ENCODE assay signal across 32 cellular contexts in genomic region chr13:105603283-105603682, GRCh38.
DNase-seq lines count a peak whose midpoint lies in the region; ATAC-seq lines count a peak whose summit lies in the region.
"Had no signal": no experiment of that assay in that cellular context is flagged by ENCODE, and none has a peak within 500 bp of the region (broad histone marks: within the 10 kb centered on the region; RNA-seq: fewer than 3 reads in every experiment).

No MANE protein-coding gene starts in this region.

- no peaks in the 10 kb centered on the region for H3K4me1 Mint-ChIP-seq in activated naive CD8-positive, alpha-beta T cell treated with anti-CD3 and anti-CD28 coated beads for 36 hours
- H3K4me1 Mint-ChIP-seq: activated CD4-positive, alpha-beta T cell treated with anti-CD3 and anti-CD28 coated beads for 36 hours; B cell; stimulated activated effector memory CD8-positive, alpha-beta T cell treated with anti-CD3 and anti-CD28 coated beads, Interleukin-12 subunit alpha, Interleukin-12 subunit beta, amount 100 ng/mL, for 72 hours had no signal

- ATAC-seq in left colon (peak; percentile 97), HG02642 (IDR thresholded peaks at IDR 0.05; ENCODE audit: poor library complexity, unreplicated experiment) (no peak), GM19397 (IDR thresholded peaks at IDR 0.05; ENCODE audit: unreplicated experiment) (no peak)
- ATAC-seq: activated CD4-positive, alpha-beta T cell treated with anti-CD3 and anti-CD28 coated beads for 36 hours; activated CD8-positive, alpha-beta T cell treated with anti-CD3 and anti-CD28 coated beads for 36 hours; CD8-positive, alpha-beta T cell; heart right ventricle; lower lobe of right lung; natural killer cell treated with Interleukin-12 subunit alpha and Interleukin-12 subunit beta and Interleukin-15 and Interleukin-18, amount 100 ng/mL, for 72 hours; stimulated activated effector memory CD8-positive, alpha-beta T cell treated with anti-CD3 and anti-CD28 coated beads, Interleukin-12 subunit alpha, Interleukin-12 subunit beta, amount 100 ng/mL, for 72 hours had no signal

- DNase-seq in DMS 273 treated with DMSO at 0.1 percent for 48 hours (lab: John Stamatoyannopoulos, UW) (peak; percentile 55), NCI-H1092 treated with DMSO at 0.1 percent for 48 hours (lab: John Stamatoyannopoulos, UW) (peak; percentile 22), NCI-H446 treated with DMSO at 0.1 percent for 48 hours (lab: John Stamatoyannopoulos, UW) (peak; percentile 92), left colon (peak in 1 of 2 donors; percentile 5)
- DNase-seq in activated CD4-positive, CD25-positive, alpha-beta regulatory T cell (lab: John Stamatoyannopoulos, UW) = no peak
- DNase-seq in activated naive CD8-positive, alpha-beta T cell treated with anti-CD3 and anti-CD28 coated beads for 36 hours = no peak
- DNase-seq: ACHN; activated CD4-positive, alpha-beta T cell treated with anti-CD3 and anti-CD28 coated beads for 36 hours; activated CD8-positive, alpha-beta memory T cell treated with anti-CD3 and anti-CD28 coated beads, Interleukin-2, amount 50 U/mL, for 48 hours; activated CD8-positive, alpha-beta T cell treated with anti-CD3 and anti-CD28 coated beads for 36 hours; activated naive CD4-positive, alpha-beta T cell treated with anti-CD3 and anti-CD28 coated beads for 36 hours; adrenal gland; CD8-positive, alpha-beta T cell; cerebellar nuclear complex; dorsolateral prefrontal cortex; esophagus squamous epithelium; foreskin melanocyte; heart right ventricle; Kasumi-1; lower lobe of right lung; MV-4-11; NCI-H1930; NCI-H526; SHP77; sigmoid colon had no signal

- H3K27ac Mint-ChIP-seq in activated naive CD8-positive, alpha-beta T cell treated with anti-CD3 and anti-CD28 coated beads for 36 hours = no peak overlapping the region
- H3K27ac Mint-ChIP-seq: activated CD4-positive, alpha-beta T cell treated with anti-CD3 and anti-CD28 coated beads for 36 hours; activated CD8-positive, alpha-beta T cell treated with anti-CD3 and anti-CD28 coated beads for 36 hours; activated naive CD4-positive, alpha-beta T cell treated with anti-CD3 and anti-CD28 coated beads for 36 hours; activated T-helper 1 cell treated with anti-CD3 and anti-CD28 coated beads, Interleukin-12 subunit alpha, Interleukin-12 subunit beta, Interleukin-2, Interleukin-4 antibody, amounts not matched to agents 30 ng/mL and 10 ng/mL and 1 ng/mL, durations not matched to agents 14 hours and 24 hours and 36 hours; B cell; CD8-positive, alpha-beta T cell; natural killer cell treated with Interleukin-12 subunit alpha and Interleukin-12 subunit beta and Interleukin-15 and Interleukin-18, amount 100 ng/mL, for 72 hours; stimulated activated effector memory CD8-positive, alpha-beta T cell treated with anti-CD3 and anti-CD28 coated beads, Interleukin-12 subunit alpha, Interleukin-12 subunit beta, amount 100 ng/mL, for 72 hours; type B pancreatic cell had no signal

- intact Hi-C loops in left colon (cut with DNase I, micrococcal nuclease) = loop anchor here in 1 of 2 donors (5.0 kb wide), 1 partner anchor 924 kb away; no protein-coding TSS in a partner anchor

- no peaks in the 10 kb centered on the region for H3K36me3 Mint-ChIP-seq in activated naive CD8-positive, alpha-beta T cell treated with anti-CD3 and anti-CD28 coated beads for 36 hours
- H3K36me3 Mint-ChIP-seq: CD8-positive, alpha-beta T cell; stimulated activated effector memory CD8-positive, alpha-beta T cell treated with anti-CD3 and anti-CD28 coated beads, Interleukin-12 subunit alpha, Interleukin-12 subunit beta, amount 100 ng/mL, for 72 hours; type B pancreatic cell had no signal

- no peaks in the 10 kb centered on the region for H3K27me3 Mint-ChIP-seq in activated naive CD8-positive, alpha-beta T cell treated with anti-CD3 and anti-CD28 coated beads for 36 hours
- H3K27me3 Mint-ChIP-seq: activated CD4-positive, alpha-beta T cell treated with anti-CD3 and anti-CD28 coated beads for 36 hours; activated CD8-positive, alpha-beta T cell treated with anti-CD3 and anti-CD28 coated beads for 36 hours; B cell; natural killer cell treated with Interleukin-12 subunit alpha and Interleukin-12 subunit beta and Interleukin-15 and Interleukin-18, amount 100 ng/mL, for 72 hours; type B pancreatic cell had no signal

- peaks cover 2% of the 10 kb centered on the region for H3K9me3 Mint-ChIP-seq in activated naive CD8-positive, alpha-beta T cell treated with anti-CD3 and anti-CD28 coated beads for 36 hours
- H3K9me3 Mint-ChIP-seq: activated CD8-positive, alpha-beta T cell treated with anti-CD3 and anti-CD28 coated beads for 36 hours had no signal

- H3K4me3 Mint-ChIP-seq in activated naive CD8-positive, alpha-beta T cell treated with anti-CD3 and anti-CD28 coated beads for 36 hours = no peak overlapping the region
- H3K4me3 Mint-ChIP-seq: activated CD4-positive, alpha-beta T cell treated with anti-CD3 and anti-CD28 coated beads for 36 hours; activated CD8-positive, alpha-beta T cell treated with anti-CD3 and anti-CD28 coated beads for 36 hours; activated naive CD4-positive, alpha-beta T cell treated with anti-CD3 and anti-CD28 coated beads for 36 hours; activated T-helper 1 cell treated with anti-CD3 and anti-CD28 coated beads, Interleukin-12 subunit alpha, Interleukin-12 subunit beta, Interleukin-2, Interleukin-4 antibody, amounts not matched to agents 30 ng/mL and 10 ng/mL and 1 ng/mL, durations not matched to agents 14 hours and 24 hours and 36 hours; B cell; CD8-positive, alpha-beta T cell; natural killer cell treated with Interleukin-12 subunit alpha and Interleukin-12 subunit beta and Interleukin-15 and Interleukin-18, amount 100 ng/mL, for 72 hours; stimulated activated effector memory CD8-positive, alpha-beta T cell treated with anti-CD3 and anti-CD28 coated beads, Interleukin-12 subunit alpha, Interleukin-12 subunit beta, amount 100 ng/mL, for 72 hours; type B pancreatic cell had no signal

Comparison
In these comparisons a context has a peak if more than half of its experiments do, and no peak if none do; other contexts are left out.
1. DNase-seq: peak in DMS 273 treated with DMSO at 0.1 percent for 48 hours (single experiment), NCI-H1092 treated with DMSO at 0.1 percent for 48 hours (single experiment) and NCI-H446 treated with DMSO at 0.1 percent for 48 hours (single experiment); none in activated CD4-positive, CD25-positive, alpha-beta regulatory T cell (0 of 4) and activated naive CD8-positive, alpha-beta T cell treated with anti-CD3 and anti-CD28 coated beads for 36 hours (single experiment).